In the genomic region with DNA sequence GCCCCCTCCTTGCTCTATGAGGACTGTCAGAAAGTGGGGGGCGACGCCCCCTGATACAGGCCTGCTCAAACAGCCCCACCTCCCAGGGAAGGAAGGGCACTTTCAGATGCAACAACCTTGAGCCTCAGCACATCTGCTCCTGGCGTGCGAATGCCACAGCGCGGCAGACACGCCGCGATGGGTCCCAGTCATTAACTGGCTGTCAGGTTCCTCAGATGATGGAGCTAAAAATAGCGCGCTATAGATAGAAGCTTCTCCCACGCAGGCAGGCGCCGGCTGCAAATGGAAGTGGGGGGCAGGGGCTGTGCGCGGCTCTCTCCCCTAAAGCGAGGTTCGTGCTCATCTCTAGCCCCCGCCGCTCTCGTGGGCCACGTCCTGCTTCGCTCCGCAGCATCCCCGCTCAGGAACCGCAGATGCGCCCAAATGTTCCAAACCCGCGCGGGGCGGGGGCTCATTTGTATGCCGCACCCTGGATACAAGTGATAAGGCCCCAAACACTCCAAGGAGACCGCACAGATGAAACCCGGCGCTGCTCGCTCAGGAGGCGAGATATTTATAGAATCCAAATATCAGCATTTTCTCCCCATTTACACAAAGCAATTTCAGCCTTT, we compare ENCODE assay signal across 10 cellular contexts. TPM values are rescaled to one million over a fixed set of nuclear protein-coding genes. Genes with fewer than 3 reads are reported as not detected.
DNase-seq lines count a peak whose midpoint lies in the region; ATAC-seq and TF ChIP-seq lines count a peak whose summit lies in the region.
"Had no signal": no experiment of that assay in that cellular context is flagged by ENCODE, and none has a peak within 500 bp of the region (broad histone marks: within the 10 kb centered on the region; RNA-seq: fewer than 3 reads in every experiment).

No MANE protein-coding gene starts in this region.

- peaks cover 11% of the 10 kb centered on the region for H3K4me1 Mint-ChIP-seq in activated T-cell treated with anti-CD3 and anti-CD28 coated beads, Interleukin-2, amount 50 U/mL, for 24 hours (ENCODE audit: low read depth)
- H3K4me1 Mint-ChIP-seq in osteocyte (ENCODE audit: unreplicated experiment): no peaks in the 10 kb centered on the region

- H3K27ac ChIP-seq in gastroesophageal sphincter (no peak overlapping the region), tibial artery (no peak overlapping the region)
- H3K27ac ChIP-seq: neutrophil had no signal

- DNase-seq in activated T-cell treated with anti-CD3 and anti-CD28 coated beads, Interleukin-2, amount 50 U/mL, for 24 hours: peak; percentile 30
- no peak for DNase-seq in activated T-cell treated with anti-CD3 and anti-CD28 coated beads, Interleukin-2, amount 50 U/mL, for 1 hour
- DNase-seq in NCI-H69 (lab: John Stamatoyannopoulos, UW): peak; percentile 22
- peak in 1 of 2 donors; percentile 57 for DNase-seq in tibial artery
- DNase-seq in D341Med (ENCODE audit: low spot score): no peak
- DNase-seq in osteocyte (ENCODE audit: extremely low spot score, unreplicated experiment): no peak
- DNase-seq: DMS79 treated with DMSO at 0.1 percent for 48 hours had no signal

- H3K9me3 Mint-ChIP-seq in activated T-cell treated with anti-CD3 and anti-CD28 coated beads, Interleukin-2, amount 50 U/mL, for 24 hours: peaks cover 6% of the 10 kb centered on the region
- H3K9me3 Mint-ChIP-seq in osteocyte (ENCODE audit: unreplicated experiment): peaks cover 7% of the 10 kb centered on the region

- H3K4me3 Mint-ChIP-seq in activated T-cell treated with anti-CD3 and anti-CD28 coated beads, Interleukin-2, amount 50 U/mL, for 24 hours: peak overlapping the region; percentile 45
- H3K4me3 Mint-ChIP-seq in osteocyte (ENCODE audit: unreplicated experiment): no peak overlapping the region

- H3K27me3 ChIP-seq in gastroesophageal sphincter (no peaks in the 10 kb centered on the region), tibial artery (peaks cover 0 to 10% of the 10 kb centered on the region in 2 donors)

- no peak for TF ChIP-seq POLR2A in gastroesophageal sphincter (IDR thresholded peaks at IDR 0.05)

- intact Hi-C loops in tibial artery (cut with DNase I; ENCODE audit: low total_unique reads): no loop called here

- H3K4me1 ChIP-seq in gastroesophageal sphincter (peaks cover 0 to 16% (median 4%) of the 10 kb centered on the region in 3 donors), tibial artery (peaks cover 0 to 11% (median 8%) of the 10 kb centered on the region in 4 donors)

- peaks cover 0 to 6% (median 0%) of the 10 kb centered on the region in 3 donors for H3K9me3 ChIP-seq in gastroesophageal sphincter
- H3K9me3 ChIP-seq in tibial artery: peaks cover 0 to 7% (median 0%) of the 10 kb centered on the region in 3 donors
- H3K9me3 ChIP-seq: neutrophil had no signal

- H3K36me3 ChIP-seq in gastroesophageal sphincter (no peaks in the 10 kb centered on the region), tibial artery (no peaks in the 10 kb centered on the region)
- H3K36me3 ChIP-seq: neutrophil had no signal

- H3K36me3 Mint-ChIP-seq in activated T-cell treated with anti-CD3 and anti-CD28 coated beads, Interleukin-2, amount 50 U/mL, for 24 hours (ENCODE audit: low read depth): no peaks in the 10 kb centered on the region
- H3K36me3 Mint-ChIP-seq in osteocyte (ENCODE audit: unreplicated experiment): no peaks in the 10 kb centered on the region

- H3K27ac Mint-ChIP-seq in activated T-cell treated with anti-CD3 and anti-CD28 coated beads, Interleukin-2, amount 50 U/mL, for 24 hours: no peak overlapping the region
- H3K27ac Mint-ChIP-seq in osteocyte (ENCODE audit: unreplicated experiment): no peak overlapping the region

- ATAC-seq in gastroesophageal sphincter (no peak), HG03521 (IDR thresholded peaks at IDR 0.05; ENCODE audit: unreplicated experiment) (no peak)

- TF ChIP-seq CTCF in gastroesophageal sphincter (IDR thresholded peaks at IDR 0.05): no peak
- no peak for TF ChIP-seq CTCF in tibial artery (IDR thresholded peaks at IDR 0.05)
- no peak for TF ChIP-seq CTCF in osteocyte (IDR thresholded peaks at IDR 0.05)

- TF ChIP-seq EP300 in gastroesophageal sphincter (IDR thresholded peaks at IDR 0.05): no peak

- H3K4me3 ChIP-seq in gastroesophageal sphincter (peak overlapping the region; percentile 4 to 44), tibial artery (peak overlapping the region; percentile 39 to 49)

- 0 to 23% methylated on average over 5 to 11 of the region's 37 CpGs for WGBS in gastroesophageal sphincter (ENCODE audit: low coverage in 1 of 2), 2 donors

- peaks cover 67% of the 10 kb centered on the region for H3K27me3 Mint-ChIP-seq in activated T-cell treated with anti-CD3 and anti-CD28 coated beads, Interleukin-2, amount 50 U/mL, for 24 hours
- peaks cover 20% of the 10 kb centered on the region for H3K27me3 Mint-ChIP-seq in osteocyte (ENCODE audit: unreplicated experiment)

RNA-seq across cellular contexts. Expression of a gene that starts 57.7 kb away (rescaled TPM):
- total RNA-seq in gastroesophageal sphincter (10 to 100 TPM in 3 of 4 donors, 1 to 10 TPM in 1; 3.2 to 23.0 (median 11.9) TPM), osteocyte (0.08 TPM in 1 of 2 replicates, not detected in the other)

Comparison
In these comparisons a context has a peak if more than half of its experiments do, and no peak if none do; other contexts are left out.
1. DNase-seq: peak in activated T-cell treated with anti-CD3 and anti-CD28 coated beads, Interleukin-2, amount 50 U/mL, for 24 hours (single experiment) and NCI-H69 (single experiment); none in activated T-cell treated with anti-CD3 and anti-CD28 coated beads, Interleukin-2, amount 50 U/mL, for 1 hour (single experiment), D341Med (single experiment) and osteocyte (single experiment).